Comparison of ENCODE assay signal across 12 cellular contexts in genomic region chr2:128314026-128314347, GRCh38. TPM values are rescaled to one million over a fixed set of nuclear protein-coding genes. Genes with fewer than 3 reads are reported as not detected.
DNase-seq lines count a peak whose midpoint lies in the region; ATAC-seq and TF ChIP-seq lines count a peak whose summit lies in the region.
"Had no signal": no experiment of that assay in that cellular context is flagged by ENCODE, and none has a peak within 500 bp of the region (broad histone marks: within the 10 kb centered on the region; RNA-seq: fewer than 3 reads in every experiment).

No MANE protein-coding gene starts in this region.

- no peak overlapping the region for H3K27ac ChIP-seq in coronary artery
- H3K27ac ChIP-seq in suprapubic skin: no peak overlapping the region
- H3K27ac ChIP-seq: KMS-11 had no signal

- no peak for TF ChIP-seq CTCF in coronary artery (IDR thresholded peaks at IDR 0.05)
- TF ChIP-seq CTCF in suprapubic skin (IDR thresholded peaks at IDR 0.05): no peak

- no peak for TF ChIP-seq POLR2A in suprapubic skin (IDR thresholded peaks at IDR 0.05)

- TF ChIP-seq EP300 in suprapubic skin (IDR thresholded peaks at IDR 0.05): no peak

- H3K27me3 ChIP-seq in suprapubic skin: no peaks in the 10 kb centered on the region

- peaks cover 76% of the 10 kb centered on the region for H3K4me1 ChIP-seq in suprapubic skin

- DNase-seq in stimulated activated CD4-positive, alpha-beta T cell treated with anti-CD3 and anti-CD28 coated beads, Interleukin-15, amount 100 ng/mL, for 24 hours: peak; percentile 1
- no peak for DNase-seq in stimulated activated CD4-positive, alpha-beta T cell treated with anti-CD3 and anti-CD28 coated beads, Interleukin-1b, Interleukin-23, amount 100 ng/mL, for 48 hours
- DNase-seq in Jurkat, Clone E6-1 (ENCODE audit: low read depth, low spot score): peak; percentile 25
- DNase-seq in coronary artery (ENCODE audit: low spot score) (peak; percentile 65), suprapubic skin (ENCODE audit: low spot score in 2 of 2) (peak in 1 of 2 donors; percentile 28)
- DNase-seq: NCI-H1436 had no signal

- H3K4me3 ChIP-seq in Jurkat, Clone E6-1 (ENCODE audit: low read length): no peak overlapping the region
- H3K4me3 ChIP-seq in coronary artery: no peak overlapping the region
- H3K4me3 ChIP-seq in suprapubic skin: peak overlapping the region; percentile 70
- H3K4me3 ChIP-seq: mucosa of descending colon had no signal

- H3K36me3 ChIP-seq in suprapubic skin: no peaks in the 10 kb centered on the region

- H3K9me3 ChIP-seq in suprapubic skin: no peaks in the 10 kb centered on the region
- H3K9me3 ChIP-seq: mucosa of descending colon had no signal

- 65% methylated on average over 4 of the region's 4 CpGs for WGBS in suprapubic skin

- ATAC-seq in HG03045 (IDR thresholded peaks at IDR 0.05; ENCODE audit: unreplicated experiment) (no peak), GM19023 (IDR thresholded peaks at IDR 0.05; ENCODE audit: unreplicated experiment) (no peak), HG02763 (IDR thresholded peaks at IDR 0.05; ENCODE audit: unreplicated experiment) (no peak)
- ATAC-seq: esophagus mucosa, mucosa of descending colon had no signal

RNA-seq across cellular contexts. Expression of gene HS6ST1, which starts 4.7 kb away (rescaled TPM):
- polyA plus RNA-seq in Jurkat, Clone E6-1 (2012; ENCODE audit: insufficient read depth, insufficient read length): 41.6 TPM
- total RNA-seq in suprapubic skin: 10 to 100 TPM; 55.7 to 75.0 (median 67.3) TPM
